9 cellular contexts compared by ENCODE assay signal in the genomic region with DNA sequence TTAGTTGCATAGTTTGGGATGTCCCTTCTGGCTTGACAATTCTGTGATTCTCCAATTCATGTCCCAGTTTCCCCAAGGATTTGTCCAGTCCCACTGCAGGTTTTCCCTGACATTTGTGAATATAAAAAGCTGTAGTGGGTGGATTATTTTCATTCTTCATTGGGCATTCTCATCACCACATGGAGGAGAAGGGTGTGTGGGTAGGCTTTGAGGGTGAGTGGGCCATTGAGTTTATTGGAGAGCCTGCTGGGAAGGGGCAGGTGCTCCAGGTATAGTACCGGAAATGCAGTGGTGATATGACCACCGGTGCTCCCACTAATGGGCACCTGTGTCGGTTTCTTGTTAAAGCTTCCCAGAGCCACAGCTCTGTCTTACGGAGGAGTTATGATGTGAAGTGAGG.
"Had no signal": no experiment of that assay in that cellular context is flagged by ENCODE, and none has a peak within 500 bp of the region (broad histone marks: within the 10 kb centered on the region; RNA-seq: fewer than 3 reads in every experiment).

No MANE protein-coding gene starts in this region.

- H3K27ac Mint-ChIP-seq: GM23338, HFFc6 had no signal

- H3K4me3 Mint-ChIP-seq: GM23338, H9, HFFc6 had no signal

- H3K4me1 ChIP-seq: HAP-1 had no signal

- H3K9me3 ChIP-seq: HAP-1 had no signal

- ATAC-seq: GM23338, HCT116 had no signal

- H3K4me3 ChIP-seq: GM23248, GM23338, HAP-1 had no signal

- H3K36me3 ChIP-seq: HAP-1 had no signal

- H3K27ac ChIP-seq: GM23248 had no signal

- H3K9me3 Mint-ChIP-seq: GM23338, HFFc6 had no signal

- DNase-seq: GM23248, GOT3, H7, H9, HCEC 1CT, HFFc6 had no signal
